In the genomic region with DNA sequence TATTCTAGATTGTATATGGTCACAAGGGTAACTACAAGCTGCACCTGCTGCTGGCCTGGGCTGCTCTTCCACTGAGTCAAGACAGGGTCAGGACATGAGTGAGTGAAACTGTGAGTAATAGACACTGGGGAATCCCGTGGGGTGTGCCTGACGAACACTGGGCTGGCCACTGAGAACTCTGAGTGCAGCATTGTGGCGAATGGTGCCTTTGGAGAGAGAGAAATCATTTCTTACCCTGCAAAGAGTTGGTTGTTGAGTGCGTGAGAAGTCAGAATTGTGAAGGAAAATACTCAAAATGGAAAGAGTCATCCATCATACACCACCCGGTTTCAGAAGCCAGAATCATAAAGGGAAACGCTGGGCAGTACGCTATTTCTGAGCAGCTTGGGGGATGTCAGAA, we compare ENCODE assay signal across 10 cellular contexts. TPM values are rescaled to one million over a fixed set of nuclear protein-coding genes. Genes with fewer than 3 reads are reported as not detected.
A peak's percentile ranks its signal among the peaks of the same experiment; 100 is the strongest.
DNase-seq lines count a peak whose midpoint lies in the region; ATAC-seq and TF ChIP-seq lines count a peak whose summit lies in the region.
"Had no signal": no experiment of that assay in that cellular context is flagged by ENCODE, and none has a peak within 500 bp of the region (broad histone marks: within the 10 kb centered on the region; RNA-seq: fewer than 3 reads in every experiment).

No MANE protein-coding gene starts in this region.

- no peaks in the 10 kb centered on the region for H3K9me3 ChIP-seq in CD8-positive, alpha-beta T cell (ENCODE audit: low read length)
- H3K9me3 ChIP-seq: gastroesophageal sphincter had no signal

- H3K27ac Mint-ChIP-seq in CD8-positive, alpha-beta T cell, result no peak overlapping the region

- CTCF ChIA-PET in CD8-positive, alpha-beta T cell (lab: Charles Lee), result no interaction called here

- no peaks in the 10 kb centered on the region for H3K9me3 Mint-ChIP-seq in CD8-positive, alpha-beta T cell

- intact Hi-C loops in CD8-positive, alpha-beta T cell (cut with DNase I, micrococcal nuclease), result no loop called here
- intact Hi-C loops in left colon (cut with DNase I, micrococcal nuclease), result no loop called here

- no peaks in the 10 kb centered on the region for H3K4me1 ChIP-seq in CD8-positive, alpha-beta T cell (ENCODE audit: insufficient read depth, low read length)

- peak; percentile 73 for DNase-seq in GM13976 (ENCODE audit: low spot score)
- DNase-seq in epithelial cell of prostate (ENCODE audit: low read depth, low spot score), result peak; percentile 52
- DNase-seq in DMS153 treated with DMSO at 0.1 percent for 48 hours (lab: John Stamatoyannopoulos, UW; ENCODE audit: unreplicated experiment), result no peak
- no peak for DNase-seq in NCI-H2107 treated with DMSO at 0.1 percent for 48 hours (lab: John Stamatoyannopoulos, UW; ENCODE audit: unreplicated experiment)
- DNase-seq in CD8-positive, alpha-beta T cell, result no peak
- no peak for DNase-seq in left colon
- DNase-seq: right cardiac atrium had no signal

- in situ Hi-C loops in GM13976 (cut with MboI; ENCODE audit: low sequenced_read_pairs, unreplicated experiment), result no loop called here

- H3K36me3 Mint-ChIP-seq in CD8-positive, alpha-beta T cell, result no peaks in the 10 kb centered on the region

- peaks cover 11% of the 10 kb centered on the region for H3K27me3 Mint-ChIP-seq in CD8-positive, alpha-beta T cell (ENCODE audit: low read depth)

- H3K4me1 Mint-ChIP-seq in CD8-positive, alpha-beta T cell (ENCODE audit: low read depth), result no peaks in the 10 kb centered on the region

- peak; percentile 98 for ATAC-seq in GM19455 (IDR thresholded peaks at IDR 0.05; ENCODE audit: unreplicated experiment)
- ATAC-seq in HG03135 (IDR thresholded peaks at IDR 0.05; ENCODE audit: unreplicated experiment), result peak; percentile 96
- no peak for ATAC-seq in CD8-positive, alpha-beta T cell
- ATAC-seq in left colon, result no peak
- ATAC-seq: gastroesophageal sphincter, right cardiac atrium had no signal

- H3K4me3 ChIP-seq in CD8-positive, alpha-beta T cell (ENCODE audit: low read depth, low read length), result no peak overlapping the region
- H3K4me3 ChIP-seq: gastroesophageal sphincter had no signal

- H3K27me3 ChIP-seq in CD8-positive, alpha-beta T cell (ENCODE audit: insufficient read depth, low read length), result no peaks in the 10 kb centered on the region
- H3K27me3 ChIP-seq: gastroesophageal sphincter had no signal

- H3K36me3 ChIP-seq in CD8-positive, alpha-beta T cell (ENCODE audit: insufficient read depth, low read length), result no peaks in the 10 kb centered on the region
- H3K36me3 ChIP-seq: gastroesophageal sphincter had no signal

- no peak overlapping the region for H3K4me3 Mint-ChIP-seq in CD8-positive, alpha-beta T cell

- POLR2A ChIA-PET in CD8-positive, alpha-beta T cell (lab: Charles Lee), result no interaction called here

- TF ChIP-seq CTCF in GM13976 (IDR thresholded peaks at IDR 0.05; ENCODE audit: borderline replicate concordance, control extremely low read depth, extremely low read depth, insufficient read depth, missing control alignments), result no peak
- TF ChIP-seq CTCF in CD8-positive, alpha-beta T cell (IDR thresholded peaks at IDR 0.05), result no peak

- no peak overlapping the region for H3K27ac ChIP-seq in epithelial cell of prostate
- no peak overlapping the region for H3K27ac ChIP-seq in CD8-positive, alpha-beta T cell (ENCODE audit: low read depth, low read length)
- H3K27ac ChIP-seq: gastroesophageal sphincter had no signal

RNA-seq across cellular contexts. Expression of gene LSM6, which starts 43.1 kb away (rescaled TPM):
- 10 to 100 TPM; 17.6 to 20.6 TPM for total RNA-seq in CD8-positive, alpha-beta T cell
- 10 to 100 TPM; 20.2 to 24.7 TPM for total RNA-seq in left colon

Comparison
In these comparisons a context has a peak if more than half of its experiments do, and no peak if none do; other contexts are left out.
1. DNase-seq: peak in GM13976 (single experiment) and epithelial cell of prostate (single experiment); none in DMS153 treated with DMSO at 0.1 percent for 48 hours (single experiment), NCI-H2107 treated with DMSO at 0.1 percent for 48 hours (single experiment), CD8-positive, alpha-beta T cell (0 of 7) and left colon (0 of 2).
2. ATAC-seq: peak in GM19455 (single experiment) and HG03135 (single experiment); none in CD8-positive, alpha-beta T cell (single experiment) and left colon (single experiment).